Comparison of ENCODE assay signal across 1 cellular context in genomic region chr6:89566011-89566775, GRCh38.
TF ChIP-seq lines count a peak whose summit lies in the region.

No MANE protein-coding gene starts in this region.

TF ChIP-seq in H1, 55 proteins besides CTCF, POLR2A, EP300 and RAD21:
- no peak for TF ChIP-seq YY1 (IDR thresholded peaks at IDR 0.05; ENCODE audit: low read depth, low read length)
- no peak for TF ChIP-seq BACH1 (IDR thresholded peaks at IDR 0.05; ENCODE audit: low read length)
- no peak for TF ChIP-seq CBX8 (IDR thresholded peaks at IDR 0.05; ENCODE audit: borderline replicate concordance, low read depth, low read length)
- TF ChIP-seq USF2 (IDR thresholded peaks at IDR 0.05; ENCODE audit: low read length): no peak
TF ChIP-seq in H1: peak in this region for 0.
